In the genomic region with DNA sequence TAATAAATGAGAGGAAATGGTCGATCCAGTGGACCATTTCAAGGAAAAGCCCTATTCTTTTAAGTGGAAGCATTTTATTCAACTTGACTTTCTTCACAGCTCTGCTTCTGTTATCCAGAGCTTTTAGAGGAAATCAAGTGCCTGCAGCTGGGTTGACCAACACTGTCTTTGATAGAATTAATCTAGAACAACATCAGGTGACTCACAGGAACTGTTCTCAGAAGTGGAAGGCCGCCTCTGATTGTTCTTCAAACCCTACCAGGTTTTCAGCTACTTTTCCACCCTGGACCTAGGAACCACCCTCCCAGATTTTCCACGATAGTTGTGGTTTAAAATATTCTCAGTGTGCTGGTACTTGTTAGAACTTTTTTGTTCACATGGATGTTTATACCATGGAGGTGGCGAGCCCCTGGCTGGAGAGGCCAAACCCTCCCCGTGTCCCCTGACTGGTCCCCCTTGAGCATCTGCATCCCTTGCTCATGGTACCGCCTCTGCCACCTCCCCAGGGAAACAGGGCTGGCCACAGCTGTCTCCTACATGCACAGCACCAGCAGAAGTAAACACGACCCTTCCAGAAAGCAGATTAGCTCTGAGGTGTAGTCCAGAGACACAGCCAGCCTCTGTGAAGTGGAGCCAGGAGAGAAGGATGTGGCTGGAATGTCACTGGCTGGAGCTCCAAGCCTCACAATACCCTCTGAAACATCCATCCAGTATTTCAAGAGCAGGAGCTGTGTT, we compare ENCODE assay signal across 19 cellular contexts.
A peak's percentile ranks its signal among the peaks of the same experiment; 100 is the strongest.
DNase-seq lines count a peak whose midpoint lies in the region; ATAC-seq and TF ChIP-seq lines count a peak whose summit lies in the region.
"Had no signal": no experiment of that assay in that cellular context is flagged by ENCODE, and none has a peak within 500 bp of the region (broad histone marks: within the 10 kb centered on the region; RNA-seq: fewer than 3 reads in every experiment).

No MANE protein-coding gene starts in this region.

- no peak overlapping the region for H3K27ac ChIP-seq in right atrium auricular region
- H3K27ac ChIP-seq: ovary, suprapubic skin had no signal

- TF ChIP-seq CTCF in right atrium auricular region (IDR thresholded peaks at IDR 0.05) = no peak

- H3K4me1 ChIP-seq in right atrium auricular region = no peaks in the 10 kb centered on the region
- H3K4me1 ChIP-seq: suprapubic skin had no signal

- H3K27ac Mint-ChIP-seq in activated T-helper 17 cell treated with anti-CD3 and anti-CD28 coated beads, Interleukin-2, amount 50 U/mL, for 72 hours = peak overlapping the region; percentile 91

- in situ Hi-C loops in G401 (cut with HindIII; ENCODE audit: low sequenced_read_pairs) = no loop called here

- ATAC-seq in left ventricle myocardium superior = peak; percentile 8
- ATAC-seq in activated T-helper 17 cell treated with anti-CD3 and anti-CD28 coated beads, Interleukin-2, amount 50 U/mL, for 72 hours (replicated peaks) = peak; percentile 34
- no peak for ATAC-seq in HG02623 (IDR thresholded peaks at IDR 0.05; ENCODE audit: unreplicated experiment)
- ATAC-seq: left lobe of liver, mucosa of descending colon had no signal

- DNase-seq in left ventricle myocardium superior (no peak), right atrium auricular region (ENCODE audit: low spot score) (no peak), glomerular endothelial cell (ENCODE audit: extremely low read depth, low read depth, low spot score) (peak; percentile 29), NCI-H345 (lab: John Stamatoyannopoulos, UW) (no peak), NAMALWA (ENCODE audit: low spot score) (no peak), G401 (ENCODE audit: low spot score) (no peak)
- DNase-seq: activated CD4-positive, CD25-positive, alpha-beta regulatory T cell; activated T-cell treated with anti-CD3 and anti-CD28 coated beads, Interleukin-2, amount 50 U/mL, for 1 hour; DMS 273 treated with DMSO at 0.1 percent for 48 hours; IMR-90; mucosa of descending colon; NCI-H187 treated with DMSO at 0.1 percent for 48 hours; NCI-H510A; ovary; stimulated activated CD4-positive, alpha-beta T cell treated with anti-CD3 and anti-CD28 coated beads, Interleukin-2, amount 100 ng/mL, for 24 hours had no signal

- no peaks in the 10 kb centered on the region for H3K9me3 ChIP-seq in right atrium auricular region
- H3K9me3 ChIP-seq: mucosa of descending colon, ovary, suprapubic skin had no signal

- peak overlapping the region; percentile 60 for H3K4me3 Mint-ChIP-seq in activated T-helper 17 cell treated with anti-CD3 and anti-CD28 coated beads, Interleukin-2, amount 50 U/mL, for 72 hours

- peaks cover 72% of the 10 kb centered on the region for H3K36me3 ChIP-seq in right atrium auricular region
- H3K36me3 ChIP-seq: ovary had no signal

- H3K4me3 ChIP-seq in right atrium auricular region = no peak overlapping the region
- H3K4me3 ChIP-seq: mucosa of descending colon, ovary, suprapubic skin had no signal

- H3K4me1 Mint-ChIP-seq in activated T-helper 17 cell treated with anti-CD3 and anti-CD28 coated beads, Interleukin-2, amount 50 U/mL, for 72 hours = peaks cover 57% of the 10 kb centered on the region

- H3K27me3 Mint-ChIP-seq in activated T-helper 17 cell treated with anti-CD3 and anti-CD28 coated beads, Interleukin-2, amount 50 U/mL, for 72 hours = no peaks in the 10 kb centered on the region

- intact Hi-C loops in left ventricle myocardium superior (cut with micrococcal nuclease) = no loop called here

- H3K27me3 ChIP-seq in right atrium auricular region = no peaks in the 10 kb centered on the region
- H3K27me3 ChIP-seq: ovary, suprapubic skin had no signal

- H3K9me3 Mint-ChIP-seq in activated T-helper 17 cell treated with anti-CD3 and anti-CD28 coated beads, Interleukin-2, amount 50 U/mL, for 72 hours = no peaks in the 10 kb centered on the region

- H3K36me3 Mint-ChIP-seq in activated T-helper 17 cell treated with anti-CD3 and anti-CD28 coated beads, Interleukin-2, amount 50 U/mL, for 72 hours (ENCODE audit: low read depth) = peaks cover 100% of the 10 kb centered on the region
